ENCODE assay signal across 8 cellular contexts in genomic region chr9:129889936-129890717, GRCh38. TPM values are rescaled to one million over a fixed set of nuclear protein-coding genes. Genes with fewer than 3 reads are reported as not detected.
DNase-seq lines count a peak whose midpoint lies in the region; ATAC-seq and TF ChIP-seq lines count a peak whose summit lies in the region.

No MANE protein-coding gene starts in this region.

- H3K36me3 ChIP-seq in right atrium auricular region = peaks cover 15% of the 10 kb centered on the region
- peaks cover 4 to 7% of the 10 kb centered on the region in 2 donors for H3K36me3 ChIP-seq in mucosa of rectum (ENCODE audit: control insufficient read depth in 2 of 2, insufficient read depth in 2 of 2, low read length in 2 of 2)
- H3K36me3 ChIP-seq in vagina = peaks cover 0 to 5% of the 10 kb centered on the region in 2 donors

- peak overlapping the region in 1 of 2 donors; percentile 16 for H3K9ac ChIP-seq in mucosa of rectum (ENCODE audit: low read depth in 1 of 2, low read length in 2 of 2)

- intact Hi-C loops in Right ventricle myocardium superior (cut with DNase I) = loop anchor here (5.0 to 10.0 kb wide), 3 partner anchors 152 to 352 kb away; partner anchors contain the start of gene FNBP1
- intact Hi-C loops in vagina (cut with DNase I) = loop anchor here (10.0 kb wide), 2 partner anchors 215 to 465 kb away; no protein-coding TSS in a partner anchor

- ATAC-seq in Right ventricle myocardium superior (ENCODE audit: poor library complexity) (no peak), HG03175 (IDR thresholded peaks at IDR 0.05; ENCODE audit: unreplicated experiment) (no peak), GM18520 (IDR thresholded peaks at IDR 0.05; ENCODE audit: unreplicated experiment) (no peak)

- no peaks in the 10 kb centered on the region for H3K9me3 ChIP-seq in right atrium auricular region
- H3K9me3 ChIP-seq in mucosa of rectum (ENCODE audit: control insufficient read depth in 2 of 2, low read length in 2 of 2) = no peaks in the 10 kb centered on the region
- no peaks in the 10 kb centered on the region for H3K9me3 ChIP-seq in vagina

- no peak for TF ChIP-seq POLR2A in vagina (IDR thresholded peaks at IDR 0.05)

- TF ChIP-seq CTCF in right atrium auricular region (IDR thresholded peaks at IDR 0.05) (no peak), vagina (IDR thresholded peaks at IDR 0.05) (no peak)

- H3K4me3 ChIP-seq in right atrium auricular region (peak overlapping the region in 1 of 2 donors; percentile 6), mucosa of rectum (ENCODE audit: low read length in 2 of 2) (peak overlapping the region; percentile 13 to 41), vagina (peak overlapping the region in 1 of 2 donors; percentile 1)

- H3K27me3 ChIP-seq in right atrium auricular region = no peaks in the 10 kb centered on the region
- H3K27me3 ChIP-seq in mucosa of rectum (ENCODE audit: control insufficient read depth in 2 of 2, insufficient read depth in 2 of 2, low read length in 2 of 2) = no peaks in the 10 kb centered on the region
- no peaks in the 10 kb centered on the region for H3K27me3 ChIP-seq in vagina

- H3K27ac ChIP-seq in right atrium auricular region (peak overlapping the region in 1 of 2 donors; percentile 27), mucosa of rectum (ENCODE audit: low read depth in 2 of 2, low read length in 2 of 2) (peak overlapping the region; percentile 34 to 85), vagina (peak overlapping the region; percentile 33)

- H3K4me1 ChIP-seq in right atrium auricular region (peaks cover 0 to 26% of the 10 kb centered on the region in 2 donors), mucosa of rectum (ENCODE audit: control insufficient read depth in 2 of 2, insufficient read depth in 2 of 2, low read length in 2 of 2) (peaks cover 13 to 22% of the 10 kb centered on the region in 2 donors), vagina (peaks cover 21% of the 10 kb centered on the region)

- peak; percentile 63 for DNase-seq in Right ventricle myocardium superior
- DNase-seq in right atrium auricular region (ENCODE audit: low spot score) = no peak
- peak; percentile 89 for DNase-seq in activated effector memory CD4-positive, alpha-beta T cell treated with anti-CD3 and anti-CD28 coated beads, Interleukin-2, amount 50 U/mL, for 16 hours
- peak in 1 of 2 donors; percentile 75 for DNase-seq in vagina (ENCODE audit: extremely low spot score in 2 of 2)
- no peak for DNase-seq in DMS153 (lab: John Stamatoyannopoulos, UW)

RNA-seq across cellular contexts. Expression of gene USP20, which starts 54.9 kb away (rescaled TPM):
- total RNA-seq in Right ventricle myocardium superior = 10.4 TPM
- 10 to 100 TPM; 12.9 to 14.5 TPM for total RNA-seq in right atrium auricular region
- 29.5 TPM for total RNA-seq in vagina

RNA-seq across cellular contexts. Expression of gene C9orf78, which starts 55.1 kb away (rescaled TPM):
- 31.4 TPM for total RNA-seq in Right ventricle myocardium superior
- 10 to 100 TPM; 43.1 to 67.2 TPM for total RNA-seq in right atrium auricular region
- total RNA-seq in vagina = 36.6 TPM

Comparison
In these comparisons a context has a peak if more than half of its experiments do, and no peak if none do; other contexts are left out.
1. DNase-seq: peak in Right ventricle myocardium superior (single experiment) and activated effector memory CD4-positive, alpha-beta T cell treated with anti-CD3 and anti-CD28 coated beads, Interleukin-2, amount 50 U/mL, for 16 hours (single experiment); none in right atrium auricular region (single experiment) and DMS153 (single experiment).